31 cellular contexts compared by ENCODE assay signal in genomic region chr6:17099401-17100059, GRCh38. TPM values are rescaled to one million over a fixed set of nuclear protein-coding genes. Genes with fewer than 3 reads are reported as not detected.
"Had no signal": no experiment of that assay in that cellular context is flagged by ENCODE, and none has a peak within 500 bp of the region (broad histone marks: within the 10 kb centered on the region; RNA-seq: fewer than 3 reads in every experiment).

No MANE protein-coding gene starts in this region.

- H3K27ac Mint-ChIP-seq: effector memory CD8-positive, alpha-beta T cell; mesothelial cell of epicardium; naive thymus-derived CD4-positive, alpha-beta T cell; stimulated activated memory B cell treated with anti-CD40 and anti-IgM and Interleukin-4, amounts not matched to agents 10 μg/mL and 1 μg/mL and 100 μg/mL, for 72 hours; stimulated activated naive CD8-positive, alpha-beta T cell treated with anti-CD3 and anti-CD28 coated beads, Interleukin-15, Interleukin-2, amounts not matched to agents 100 ng/mL and 50 ng/mL, for 24 hours had no signal

- H3K4me3 Mint-ChIP-seq: effector memory CD8-positive, alpha-beta T cell; mesothelial cell of epicardium; naive thymus-derived CD4-positive, alpha-beta T cell; stimulated activated memory B cell treated with anti-CD40 and anti-IgM and Interleukin-4, amounts not matched to agents 10 μg/mL and 1 μg/mL and 100 μg/mL, for 72 hours; stimulated activated naive CD8-positive, alpha-beta T cell treated with anti-CD3 and anti-CD28 coated beads, Interleukin-15, Interleukin-2, amounts not matched to agents 100 ng/mL and 50 ng/mL, for 24 hours had no signal

- DNase-seq: cerebellar nuclear complex; cortex of kidney; effector memory CD8-positive, alpha-beta T cell; erythroblast; esophagus squamous epithelium; foreskin melanocyte; head of caudate nucleus; mesenchymal stem cell; mucosa of descending colon; naive thymus-derived CD4-positive, alpha-beta T cell; posterior cingulate gyrus; psoas muscle; right cardiac atrium; spleen; stimulated activated CD4-positive, alpha-beta T cell treated with anti-CD3 and anti-CD28 coated beads, Interleukin-4, amount 100 ng/mL, for 4 hours; thyroid gland; trophoblast cell had no signal

- H3K36me3 ChIP-seq: esophagus squamous epithelium, neutrophil, spleen, suprapubic skin, thyroid gland, vagina had no signal

- ATAC-seq: effector memory CD8-positive, alpha-beta T cell; mucosa of descending colon; naive thymus-derived CD4-positive, alpha-beta T cell; psoas muscle; right cardiac atrium; stimulated activated memory B cell treated with anti-CD40 and anti-IgM and Interleukin-4, amounts not matched to agents 10 μg/mL and 1 μg/mL and 100 μg/mL, for 72 hours had no signal

- H3K36me3 Mint-ChIP-seq: mesothelial cell of epicardium; stimulated activated memory B cell treated with anti-CD40 and anti-IgM and Interleukin-4, amounts not matched to agents 10 μg/mL and 1 μg/mL and 100 μg/mL, for 72 hours had no signal

- H3K27me3 ChIP-seq: thyroid gland, vagina had no signal

- H3K4me3 ChIP-seq: esophagus squamous epithelium, mucosa of descending colon, psoas muscle, skin epidermis, spleen, suprapubic skin, thyroid gland, vagina had no signal

- H3K9me3 ChIP-seq: esophagus squamous epithelium, mucosa of descending colon, neutrophil, psoas muscle, spleen, suprapubic skin, thyroid gland, vagina had no signal

- H3K27ac ChIP-seq: esophagus squamous epithelium, neutrophil, psoas muscle, skin epidermis, spleen, suprapubic skin, thyroid gland, vagina had no signal

- H3K9me3 Mint-ChIP-seq: effector memory CD8-positive, alpha-beta T cell; mesothelial cell of epicardium; stimulated activated naive CD8-positive, alpha-beta T cell treated with anti-CD3 and anti-CD28 coated beads, Interleukin-15, Interleukin-2, amounts not matched to agents 100 ng/mL and 50 ng/mL, for 24 hours had no signal

RNA-seq across cellular contexts. Expression of gene STMND1, which starts 2.3 kb away (rescaled TPM):
- total RNA-seq: dermis microvascular lymphatic vessel endothelial cell; esophagus squamous epithelium; glomerular endothelial cell; lung microvascular endothelial cell; naive thymus-derived CD4-positive, alpha-beta T cell; omental fat pad; psoas muscle; renal cortical epithelial cell; right cardiac atrium; spleen; thyroid gland; ureter; vagina had no signal
- polyA plus RNA-seq: keratinocyte; naive thymus-derived CD4-positive, alpha-beta T cell; psoas muscle; right cardiac atrium; spleen had no signal
